Comparison of ENCODE assay signal across 8 cellular contexts in genomic region chr9:127224883-127225739, GRCh38. TPM values are rescaled to one million over a fixed set of nuclear protein-coding genes. Genes with fewer than 3 reads are reported as not detected.
DNase-seq lines count a peak whose midpoint lies in the region; ATAC-seq and TF ChIP-seq lines count a peak whose summit lies in the region.

No MANE protein-coding gene starts in this region.

- TF ChIP-seq CTCF in GM13977 (IDR thresholded peaks at IDR 0.05; ENCODE audit: extremely low read depth, insufficient read depth, missing control alignments) = no peak
- TF ChIP-seq CTCF in WERI-Rb-1 (IDR thresholded peaks at IDR 0.05; ENCODE audit: low read depth, low read length) = 0 out of 2 replicates have a peak, but pooled peaks have one; percentile 19
- TF ChIP-seq CTCF in breast epithelium (IDR thresholded peaks at IDR 0.05) = no peak

- TF ChIP-seq POLR2A in breast epithelium (IDR thresholded peaks at IDR 0.05) = no peak

- H3K4me3 ChIP-seq in WERI-Rb-1 (ENCODE audit: low read depth, low read length) (peak overlapping the region; percentile 89), breast epithelium (peak overlapping the region; percentile 76 to 79 (median 76)), skeletal muscle tissue (ENCODE audit: low read length in 3 of 3) (peak overlapping the region; percentile 77 to 86 (median 86))

- peak overlapping the region; percentile 86 for H3K27ac ChIP-seq in WERI-Rb-1
- peak overlapping the region; percentile 64 to 83 for H3K27ac ChIP-seq in breast epithelium
- H3K27ac ChIP-seq in skeletal muscle tissue (ENCODE audit: low read depth, low read length) = peak overlapping the region; percentile 72

- no peaks in the 10 kb centered on the region for H3K4me1 ChIP-seq in breast epithelium
- H3K4me1 ChIP-seq in skeletal muscle tissue (ENCODE audit: control insufficient read depth in 3 of 3, insufficient read depth in 3 of 3, low read length in 3 of 3) = peaks cover 9 to 17% (median 15%) of the 10 kb centered on the region in 3 donors

- H3K27me3 ChIP-seq in WERI-Rb-1 (ENCODE audit: insufficient read depth, low read depth, severe bottlenecking) (no peaks in the 10 kb centered on the region), breast epithelium (no peaks in the 10 kb centered on the region), skeletal muscle tissue (ENCODE audit: control insufficient read depth in 3 of 3, insufficient read depth in 3 of 3, low read length in 3 of 3) (no peaks in the 10 kb centered on the region)

- peak overlapping the region; percentile 20 to 83 (median 60) for H3K9ac ChIP-seq in skeletal muscle tissue (ENCODE audit: low read depth in 1 of 3, low read length in 3 of 3)

- in situ Hi-C loops in GM13977 (cut with MboI; ENCODE audit: low pct_unique_long_range_greater_than_20kb, low sequenced_read_pairs, unreplicated experiment) = no loop called here

- ATAC-seq in HG02973 (IDR thresholded peaks at IDR 0.05; ENCODE audit: unreplicated experiment) (peak; percentile 48), GM18858 (IDR thresholded peaks at IDR 0.05; ENCODE audit: unreplicated experiment) (no peak)

- peaks cover 31% of the 10 kb centered on the region for H3K36me3 ChIP-seq in WERI-Rb-1
- no peaks in the 10 kb centered on the region for H3K36me3 ChIP-seq in breast epithelium
- no peaks in the 10 kb centered on the region for H3K36me3 ChIP-seq in skeletal muscle tissue (ENCODE audit: control insufficient read depth in 3 of 3, insufficient read depth in 3 of 3, low read length in 3 of 3)

- H3K9me3 ChIP-seq in WERI-Rb-1 (ENCODE audit: severe bottlenecking) = no peaks in the 10 kb centered on the region
- H3K9me3 ChIP-seq in breast epithelium = no peaks in the 10 kb centered on the region
- H3K9me3 ChIP-seq in skeletal muscle tissue (ENCODE audit: control insufficient read depth in 3 of 3, low read length in 3 of 3) = no peaks in the 10 kb centered on the region

- peak; percentile 100 for DNase-seq in GM13977 (ENCODE audit: low spot score)
- peak; percentile 69 for DNase-seq in NCI-H2107 treated with DMSO at 0.1 percent for 48 hours (lab: John Stamatoyannopoulos, UW; ENCODE audit: unreplicated experiment)
- DNase-seq in WERI-Rb-1 = peak; percentile 99
- peak; percentile 96 to 97 for DNase-seq in breast epithelium (ENCODE audit: low spot score in 2 of 2)
- peak; percentile 99 for DNase-seq in iPS-NIHi11 (ENCODE audit: low spot score)

- intact Hi-C loops in breast epithelium (cut with DNase I; ENCODE audit: low total_unique reads) = loop anchor here (10.0 kb wide), 1 partner anchor 190 kb away; no protein-coding TSS in a partner anchor

RNA-seq across cellular contexts. Expression of gene GARNL3, which starts 39.5 kb away (rescaled TPM):
- total RNA-seq in breast epithelium (10 to 100 TPM; 13.4 to 44.8 (median 26.2) TPM), skeletal muscle tissue (21.9 TPM)
